14 cellular contexts compared by ENCODE assay signal in the genomic region with DNA sequence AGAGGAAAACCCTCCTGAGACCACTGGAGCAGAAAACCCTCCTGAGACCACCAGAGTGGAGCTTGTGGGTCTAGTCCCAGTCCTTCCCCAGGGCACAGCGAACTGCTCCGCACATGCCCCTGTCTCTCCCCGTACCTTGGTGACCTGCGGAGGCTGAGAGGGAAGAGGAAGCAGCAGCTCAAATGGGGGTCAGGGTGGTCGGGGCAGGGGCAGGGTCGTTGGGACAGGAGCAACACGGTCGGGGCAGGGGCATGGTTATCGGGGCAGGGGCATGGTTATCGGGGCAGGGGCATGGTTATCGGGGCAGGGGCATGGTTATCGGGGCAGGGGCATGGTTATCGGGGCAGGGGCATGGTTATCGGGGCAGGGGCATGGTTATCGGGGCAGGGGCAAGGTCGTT. TPM values are rescaled to one million over a fixed set of nuclear protein-coding genes. Genes with fewer than 3 reads are reported as not detected.
"Had no signal": no experiment of that assay in that cellular context is flagged by ENCODE, and none has a peak within 500 bp of the region (broad histone marks: within the 10 kb centered on the region; RNA-seq: fewer than 3 reads in every experiment).

No MANE protein-coding gene starts in this region.

RNA-seq across cellular contexts. Expression of gene UTS2R, which starts 40.5 kb away (rescaled TPM):
- total RNA-seq: activated naive CD4-positive, alpha-beta T cell treated with anti-CD3 and anti-CD28 coated beads for 36 hours; activated naive CD8-positive, alpha-beta T cell treated with anti-CD3 and anti-CD28 coated beads for 36 hours; activated naive CD8-positive, alpha-beta T cell treated with anti-CD3 and anti-CD28 coated beads, Interleukin-2, amount 10 ng/mL, durations not matched to agents 7 days and 5 days; activated T-cell treated with anti-CD3 and anti-CD28 coated beads, Interleukin-2, amount 50 U/mL, for 4 hours; activated T-helper 1 cell treated with anti-CD3 and anti-CD28 coated beads, Interleukin-12 subunit alpha, Interleukin-12 subunit beta, Interleukin-2, Interleukin-4 antibody, amounts not matched to agents 30 ng/mL and 10 ng/mL and 1 ng/mL, durations not matched to agents 14 hours and 24 hours and 36 hours; activated T-helper 2 cell treated with anti-CD3 and anti-CD28 coated beads, Interferon-gamma antibody, Interleukin-2, Interleukin-4, amounts not matched to agents 10 μg/mL and 5 μg/mL and 100 μg/mL, durations not matched to agents 14 hours and 24 hours and 36 hours; adrenal gland; aorta; ascending aorta; astrocyte; body of pancreas; bronchial epithelial cell; cerebellum; chondrocyte had no signal
